In the genomic region with DNA sequence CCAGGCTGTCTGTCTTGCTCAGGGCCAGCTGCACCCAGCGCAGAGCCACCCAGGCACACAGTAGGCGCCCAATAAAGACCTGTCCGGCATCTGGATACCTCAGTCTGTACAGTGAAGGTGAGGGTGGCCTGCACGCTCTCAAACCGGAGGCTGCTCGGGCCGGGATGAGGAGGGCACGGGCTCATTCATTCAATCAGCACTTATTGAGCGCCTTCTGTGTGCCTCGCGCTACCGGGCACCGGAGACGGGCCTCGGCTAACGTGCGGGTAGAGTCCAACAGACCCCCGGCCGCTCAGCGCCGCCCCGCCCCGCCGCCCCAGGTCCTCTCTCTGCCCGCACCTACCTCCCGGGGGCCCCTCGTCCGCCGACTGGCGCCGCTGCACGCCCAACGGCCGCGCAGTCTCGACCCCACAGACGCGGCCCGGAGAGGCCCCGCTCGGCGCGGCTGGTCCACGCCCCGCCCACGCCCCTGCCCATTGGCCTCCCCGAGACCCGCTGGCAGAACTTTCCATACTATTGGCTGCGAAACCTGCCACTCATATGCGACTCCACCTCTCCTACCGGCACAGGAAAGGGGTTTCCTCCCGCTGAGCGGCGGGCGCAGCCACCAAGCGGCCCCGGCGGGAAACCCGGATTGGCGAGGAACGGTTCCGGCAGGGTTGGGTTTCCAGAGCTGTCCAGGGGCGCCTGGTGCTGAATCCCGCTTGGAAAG, we compare ENCODE assay signal across 1 cellular context.
TF ChIP-seq lines count a peak whose summit lies in the region.

A gene with protein sequence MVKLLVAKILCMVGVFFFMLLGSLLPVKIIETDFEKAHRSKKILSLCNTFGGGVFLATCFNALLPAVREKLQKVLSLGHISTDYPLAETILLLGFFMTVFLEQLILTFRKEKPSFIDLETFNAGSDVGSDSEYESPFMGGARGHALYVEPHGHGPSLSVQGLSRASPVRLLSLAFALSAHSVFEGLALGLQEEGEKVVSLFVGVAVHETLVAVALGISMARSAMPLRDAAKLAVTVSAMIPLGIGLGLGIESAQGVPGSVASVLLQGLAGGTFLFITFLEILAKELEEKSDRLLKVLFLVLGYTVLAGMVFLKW (minus strand): TSS at position 416 of the 712 bp plus-strand sequence. CDS start 2,760 bp downstream, outside the sequence.

TF ChIP-seq in K562, 482 proteins besides CTCF, POLR2A, EP300 and RAD21 (continued from another document and continues in another):
- TF ChIP-seq, protein P1, sequence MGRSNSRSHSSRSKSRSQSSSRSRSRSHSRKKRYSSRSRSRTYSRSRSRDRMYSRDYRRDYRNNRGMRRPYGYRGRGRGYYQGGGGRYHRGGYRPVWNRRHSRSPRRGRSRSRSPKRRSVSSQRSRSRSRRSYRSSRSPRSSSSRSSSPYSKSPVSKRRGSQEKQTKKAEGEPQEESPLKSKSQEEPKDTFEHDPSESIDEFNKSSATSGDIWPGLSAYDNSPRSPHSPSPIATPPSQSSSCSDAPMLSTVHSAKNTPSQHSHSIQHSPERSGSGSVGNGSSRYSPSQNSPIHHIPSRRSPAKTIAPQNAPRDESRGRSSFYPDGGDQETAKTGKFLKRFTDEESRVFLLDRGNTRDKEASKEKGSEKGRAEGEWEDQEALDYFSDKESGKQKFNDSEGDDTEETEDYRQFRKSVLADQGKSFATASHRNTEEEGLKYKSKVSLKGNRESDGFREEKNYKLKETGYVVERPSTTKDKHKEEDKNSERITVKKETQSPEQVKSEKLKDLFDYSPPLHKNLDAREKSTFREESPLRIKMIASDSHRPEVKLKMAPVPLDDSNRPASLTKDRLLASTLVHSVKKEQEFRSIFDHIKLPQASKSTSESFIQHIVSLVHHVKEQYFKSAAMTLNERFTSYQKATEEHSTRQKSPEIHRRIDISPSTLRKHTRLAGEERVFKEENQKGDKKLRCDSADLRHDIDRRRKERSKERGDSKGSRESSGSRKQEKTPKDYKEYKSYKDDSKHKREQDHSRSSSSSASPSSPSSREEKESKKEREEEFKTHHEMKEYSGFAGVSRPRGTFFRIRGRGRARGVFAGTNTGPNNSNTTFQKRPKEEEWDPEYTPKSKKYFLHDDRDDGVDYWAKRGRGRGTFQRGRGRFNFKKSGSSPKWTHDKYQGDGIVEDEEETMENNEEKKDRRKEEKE (IDR thresholded peaks at IDR 0.05; ENCODE audit: borderline replicate concordance in 1 of 2, control insufficient read depth in 1 of 2, low read depth in 2 of 2, low read length in 1 of 2), result peak in 1 of 2 experiments; percentile 97; a peak in 2 of 4 replicates
- 0 out of 2 replicates have a peak, but pooled peaks have one; percentile 8 for TF ChIP-seq NFRKB (IDR thresholded peaks at IDR 0.05; ENCODE audit: low read depth)
- peak; percentile 86 for TF ChIP-seq CTBP1 (IDR thresholded peaks at IDR 0.05; ENCODE audit: borderline replicate concordance)
- TF ChIP-seq YY1 (IDR thresholded peaks at IDR 0.05; ENCODE audit: borderline replicate concordance in 1 of 3, control insufficient read depth in 1 of 3, extremely low read depth in 1 of 3, insufficient read depth in 3 of 3, insufficient read length in 1 of 3, insufficient replicate concordance in 2 of 3, low read depth in 1 of 3, low read length in 2 of 3), result peak in 2 of 3 experiments; percentile 66 to 72
- TF ChIP-seq, protein P2, sequence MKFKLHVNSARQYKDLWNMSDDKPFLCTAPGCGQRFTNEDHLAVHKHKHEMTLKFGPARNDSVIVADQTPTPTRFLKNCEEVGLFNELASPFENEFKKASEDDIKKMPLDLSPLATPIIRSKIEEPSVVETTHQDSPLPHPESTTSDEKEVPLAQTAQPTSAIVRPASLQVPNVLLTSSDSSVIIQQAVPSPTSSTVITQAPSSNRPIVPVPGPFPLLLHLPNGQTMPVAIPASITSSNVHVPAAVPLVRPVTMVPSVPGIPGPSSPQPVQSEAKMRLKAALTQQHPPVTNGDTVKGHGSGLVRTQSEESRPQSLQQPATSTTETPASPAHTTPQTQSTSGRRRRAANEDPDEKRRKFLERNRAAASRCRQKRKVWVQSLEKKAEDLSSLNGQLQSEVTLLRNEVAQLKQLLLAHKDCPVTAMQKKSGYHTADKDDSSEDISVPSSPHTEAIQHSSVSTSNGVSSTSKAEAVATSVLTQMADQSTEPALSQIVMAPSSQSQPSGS (CRISPR knock-in tag; IDR thresholded peaks at IDR 0.05), result no peak
- no peak for TF ChIP-seq ARID2 (IDR thresholded peaks at IDR 0.05)
- TF ChIP-seq ZNF551 (CRISPR knock-in tag; IDR thresholded peaks at IDR 0.05), result no peak
- TF ChIP-seq PRMT5 (CRISPR knock-in tag; IDR thresholded peaks at IDR 0.05), result peak; percentile 97
- no peak for TF ChIP-seq ZNF707 (CRISPR knock-in tag; conservative IDR thresholded peaks at IDR 0.05)
- TF ChIP-seq STAT5B (CRISPR knock-in tag; IDR thresholded peaks at IDR 0.05), result no peak
- 0 out of 2 replicates have a peak, but pooled peaks have one; percentile 11 for TF ChIP-seq USF2 (CRISPR knock-in tag; IDR thresholded peaks at IDR 0.05)
- TF ChIP-seq ZNF407 (IDR thresholded peaks at IDR 0.05; ENCODE audit: low read depth), result no peak
- TF ChIP-seq THRAP3 (IDR thresholded peaks at IDR 0.05; ENCODE audit: borderline replicate concordance), result peak; percentile 90
- TF ChIP-seq ZNF449 (CRISPR knock-in tag; IDR thresholded peaks at IDR 0.05), result peak; percentile 45; the same call in 1 of the 2 replicates
- no peak for TF ChIP-seq ZBTB8A (IDR thresholded peaks at IDR 0.05; ENCODE audit: partially characterized antibody)
- peak; percentile 87; the same call in 1 of the 2 replicates for TF ChIP-seq ETV5 (CRISPR knock-in tag; IDR thresholded peaks at IDR 0.05; ENCODE audit: low read depth)
- no peak for TF ChIP-seq IFI16 (CRISPR knock-in tag; IDR thresholded peaks at IDR 0.05)
- no peak for TF ChIP-seq SREBF2 (CRISPR knock-in tag; IDR thresholded peaks at IDR 0.05)
- TF ChIP-seq ZNF133 (CRISPR knock-in tag; IDR thresholded peaks at IDR 0.05), result no peak
- no peak for TF ChIP-seq ZBTB17 (CRISPR knock-in tag; IDR thresholded peaks at IDR 0.05)
- TF ChIP-seq, protein P3, sequence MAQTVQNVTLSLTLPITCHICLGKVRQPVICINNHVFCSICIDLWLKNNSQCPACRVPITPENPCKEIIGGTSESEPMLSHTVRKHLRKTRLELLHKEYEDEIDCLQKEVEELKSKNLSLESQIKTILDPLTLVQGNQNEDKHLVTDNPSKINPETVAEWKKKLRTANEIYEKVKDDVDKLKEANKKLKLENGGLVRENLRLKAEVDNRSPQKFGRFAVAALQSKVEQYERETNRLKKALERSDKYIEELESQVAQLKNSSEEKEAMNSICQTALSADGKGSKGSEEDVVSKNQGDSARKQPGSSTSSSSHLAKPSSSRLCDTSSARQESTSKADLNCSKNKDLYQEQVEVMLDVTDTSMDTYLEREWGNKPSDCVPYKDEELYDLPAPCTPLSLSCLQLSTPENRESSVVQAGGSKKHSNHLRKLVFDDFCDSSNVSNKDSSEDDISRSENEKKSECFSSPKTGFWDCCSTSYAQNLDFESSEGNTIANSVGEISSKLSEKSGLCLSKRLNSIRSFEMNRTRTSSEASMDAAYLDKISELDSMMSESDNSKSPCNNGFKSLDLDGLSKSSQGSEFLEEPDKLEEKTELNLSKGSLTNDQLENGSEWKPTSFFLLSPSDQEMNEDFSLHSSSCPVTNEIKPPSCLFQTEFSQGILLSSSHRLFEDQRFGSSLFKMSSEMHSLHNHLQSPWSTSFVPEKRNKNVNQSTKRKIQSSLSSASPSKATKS (CRISPR knock-in tag; IDR thresholded peaks at IDR 0.05), result no peak
- TF ChIP-seq ARNT (IDR thresholded peaks at IDR 0.05), result peak; percentile 52 to 55; a peak in 2 of 4 replicates
- no peak for TF ChIP-seq SAFB2 (IDR thresholded peaks at IDR 0.05; ENCODE audit: borderline replicate concordance, low read depth, low read length, severe bottlenecking)
- TF ChIP-seq ZBTB12 (CRISPR knock-in tag; IDR thresholded peaks at IDR 0.05), result peak; percentile 38; the same call in 1 of the 2 replicates
- no peak for TF ChIP-seq ZNF398 (CRISPR knock-in tag; IDR thresholded peaks at IDR 0.05)
- peak; percentile 87 for TF ChIP-seq SAFB (IDR thresholded peaks at IDR 0.05; ENCODE audit: borderline replicate concordance, low read depth, low read length)
- TF ChIP-seq SLC30A9 (CRISPR knock-in tag; IDR thresholded peaks at IDR 0.05), result no peak
- no peak for TF ChIP-seq ZKSCAN1 (IDR thresholded peaks at IDR 0.05; ENCODE audit: low read depth, low read length)
- TF ChIP-seq NR2C2 (CRISPR knock-in tag; IDR thresholded peaks at IDR 0.05), result peak; percentile 80
- peak; percentile 16; the same call in 1 of the 2 replicates for TF ChIP-seq NR2C2 (tag; IDR thresholded peaks at IDR 0.05)
- no peak for TF ChIP-seq SRSF1 (IDR thresholded peaks at IDR 0.05; ENCODE audit: low read depth, low read length)
